27 cellular contexts compared by ENCODE assay signal in genomic region chr3:17192995-17193394, GRCh38.
"Had no signal": no experiment of that assay in that cellular context is flagged by ENCODE, and none has a peak within 500 bp of the region (broad histone marks: within the 10 kb centered on the region; RNA-seq: fewer than 3 reads in every experiment).

No MANE protein-coding gene starts in this region.

- H3K27ac ChIP-seq: ascending aorta, cardiac muscle cell, esophagus squamous epithelium, pancreas, prostate gland, testis, transverse colon had no signal

- H3K4me1 ChIP-seq: prostate gland had no signal

- DNase-seq: activated CD4-positive, alpha-beta T cell treated with anti-CD3 and anti-CD28 coated beads for 48 hours; activated CD4-positive, alpha-beta T cell treated with anti-CD3 and anti-CD28 coated beads, Interleukin-2, amount 50 U/mL, for 48 hours; activated CD8-positive, alpha-beta memory T cell treated with anti-CD3 and anti-CD28 coated beads for 24 hours; activated effector memory CD4-positive, alpha-beta T cell treated with Interleukin-2 at 50 U/mL for 16 hours; activated naive CD4-positive, alpha-beta T cell treated with anti-CD3 and anti-CD28 coated beads for 36 hours; activated naive CD8-positive, alpha-beta T cell treated with anti-CD3 and anti-CD28 coated beads, Interleukin-2, amount 10 ng/mL, durations not matched to agents 7 days and 5 days; endodermal cell; esophagus squamous epithelium; hippocampal formation; left cardiac atrium; left ventricle myocardium superior; naive thymus-derived CD4-positive, alpha-beta T cell; nucleus accumbens; pancreas; stimulated activated CD4-positive, alpha-beta T cell treated with anti-CD3 and anti-CD28 coated beads, Interleukin-15, amount 100 ng/mL, for 24 hours; stimulated activated CD4-positive, alpha-beta T cell treated with anti-CD3 and anti-CD28 coated beads, Interleukin-2, amount 100 ng/mL, for 24 hours; stimulated activated naive CD4-positive, alpha-beta T cell; T-helper 1 cell; testis; transverse colon had no signal

- H3K4me3 ChIP-seq: ascending aorta, cardiac muscle cell, esophagus squamous epithelium, pancreas, prostate gland, testis, transverse colon had no signal

- H3K27ac Mint-ChIP-seq: activated naive CD4-positive, alpha-beta T cell treated with anti-CD3 and anti-CD28 coated beads for 36 hours; activated naive CD8-positive, alpha-beta T cell treated with anti-CD3 and anti-CD28 coated beads, Interleukin-2, amount 10 ng/mL, durations not matched to agents 7 days and 5 days; endodermal cell; mesothelial cell of epicardium; T-helper 2 cell treated with Interferon-gamma antibody and Interleukin-4, amounts not matched to agents 5 μg/mL and 100 μg/mL, for 36 hours had no signal

- H3K4me1 Mint-ChIP-seq: neural crest cell had no signal

- H3K9me3 ChIP-seq: ascending aorta, esophagus squamous epithelium, pancreas, prostate gland, testis, transverse colon had no signal

- H3K9me3 Mint-ChIP-seq: activated naive CD4-positive, alpha-beta T cell treated with anti-CD3 and anti-CD28 coated beads for 36 hours; brain; endodermal cell; mesothelial cell of epicardium; naive thymus-derived CD4-positive, alpha-beta T cell; neural crest cell; T-helper 2 cell treated with Interferon-gamma antibody and Interleukin-4, amounts not matched to agents 5 μg/mL and 100 μg/mL, for 36 hours had no signal

- H3K27me3 Mint-ChIP-seq: activated naive CD8-positive, alpha-beta T cell treated with anti-CD3 and anti-CD28 coated beads, Interleukin-2, amount 10 ng/mL, durations not matched to agents 7 days and 5 days; brain; naive thymus-derived CD4-positive, alpha-beta T cell had no signal

- ATAC-seq: left cardiac atrium; left ventricle myocardium superior; naive thymus-derived CD4-positive, alpha-beta T cell; pancreas had no signal

- H3K36me3 Mint-ChIP-seq: brain, mesothelial cell of epicardium had no signal

- H3K36me3 ChIP-seq: ascending aorta, cardiac muscle cell, esophagus squamous epithelium, pancreas, prostate gland, transverse colon had no signal

- H3K27me3 ChIP-seq: ascending aorta, cardiac muscle cell, esophagus squamous epithelium, pancreas, testis, transverse colon had no signal

- H3K4me3 Mint-ChIP-seq: activated naive CD4-positive, alpha-beta T cell treated with anti-CD3 and anti-CD28 coated beads for 36 hours; activated naive CD8-positive, alpha-beta T cell treated with anti-CD3 and anti-CD28 coated beads, Interleukin-2, amount 10 ng/mL, durations not matched to agents 7 days and 5 days; brain; endodermal cell; mesothelial cell of epicardium; naive thymus-derived CD4-positive, alpha-beta T cell; neural crest cell; T-helper 2 cell treated with Interferon-gamma antibody and Interleukin-4, amounts not matched to agents 5 μg/mL and 100 μg/mL, for 36 hours had no signal
